Comparison of ENCODE assay signal across 8 cellular contexts in genomic region chr10:25934673-25935139, GRCh38. TPM values are rescaled to one million over a fixed set of nuclear protein-coding genes. Genes with fewer than 3 reads are reported as not detected.
DNase-seq lines count a peak whose midpoint lies in the region; ATAC-seq, FAIRE-seq and TF ChIP-seq lines count a peak whose summit lies in the region.

No MANE protein-coding gene starts in this region.

- H2AFZ ChIP-seq in astrocyte (ENCODE audit: low read depth, low read length): peak overlapping the region; percentile 97

- H4K20me1 ChIP-seq in astrocyte (ENCODE audit: insufficient read depth, low read length): no peaks in the 10 kb centered on the region

- no peaks in the 10 kb centered on the region for H3K27me3 ChIP-seq in astrocyte (ENCODE audit: insufficient read depth, low read length)

- H3K4me1 ChIP-seq in astrocyte (ENCODE audit: insufficient read depth, low read length): peaks cover 2% of the 10 kb centered on the region

- H3K4me2 ChIP-seq in astrocyte (ENCODE audit: low read length): peak overlapping the region; percentile 97

- peak overlapping the region; percentile 61 for H3K4me3 ChIP-seq in astrocyte (ENCODE audit: insufficient read depth, low read depth, low read length)

- peak; percentile 7 for TF ChIP-seq CTCF in astrocyte (IDR thresholded peaks at IDR 0.05; ENCODE audit: insufficient read depth, low read depth, low read length)

- no peaks in the 10 kb centered on the region for H3K36me3 Mint-ChIP-seq in astrocyte (ENCODE audit: low read depth, unreplicated experiment)
- peaks cover 3% of the 10 kb centered on the region for H3K36me3 Mint-ChIP-seq in memory B cell

- H3K9me3 ChIP-seq in astrocyte (ENCODE audit: insufficient read depth, low read depth, low read length): no peaks in the 10 kb centered on the region

- H3K4me3 Mint-ChIP-seq in astrocyte (ENCODE audit: unreplicated experiment) (peak overlapping the region; percentile 84), memory B cell (peak overlapping the region; percentile 76)

- peak overlapping the region; percentile 74 for H3K9ac ChIP-seq in astrocyte (ENCODE audit: low read length)

- H3K27ac ChIP-seq in astrocyte (ENCODE audit: low read depth, low read length): no peak overlapping the region

- FAIRE-seq in astrocyte (lab: Jason Lieb, UNC): no peak
- peak; percentile 48 for FAIRE-seq in urothelium cell line (lab: Jason Lieb, UNC)

- no peaks in the 10 kb centered on the region for H3K9me3 Mint-ChIP-seq in astrocyte (ENCODE audit: unreplicated experiment)
- peaks cover under 1% of the 10 kb centered on the region for H3K9me3 Mint-ChIP-seq in memory B cell

- DNase-seq in NCI-H1436 (lab: John Stamatoyannopoulos, UW) (peak; percentile 88), NCI-H1436 treated with DMSO at 0.1 percent for 48 hours (lab: John Stamatoyannopoulos, UW) (no peak), astrocyte (ENCODE audit: low read depth) (no peak), memory B cell (ENCODE audit: low spot score in 2 of 2) (peak in 1 of 2 donors; percentile 27), urothelium cell line (ENCODE audit: low spot score) (peak; percentile 76), AML-193 (lab: John Stamatoyannopoulos, UW) (no peak), NCI-H187 treated with DMSO at 0.1 percent for 48 hours (lab: John Stamatoyannopoulos, UW) (no peak)

- H3K27ac Mint-ChIP-seq in astrocyte (ENCODE audit: unreplicated experiment): peak overlapping the region; percentile 5
- no peak overlapping the region for H3K27ac Mint-ChIP-seq in memory B cell

- no peaks in the 10 kb centered on the region for H3K36me3 ChIP-seq in astrocyte (ENCODE audit: insufficient read depth, low read length)

- H3K4me1 Mint-ChIP-seq in astrocyte (ENCODE audit: low read depth, unreplicated experiment) (no peaks in the 10 kb centered on the region), memory B cell (peaks cover 6% of the 10 kb centered on the region)

- H3K27me3 Mint-ChIP-seq in astrocyte (ENCODE audit: low read depth, unreplicated experiment) (peaks cover 22% of the 10 kb centered on the region), memory B cell (peaks cover 11% of the 10 kb centered on the region)

- ATAC-seq in HG03342 (IDR thresholded peaks at IDR 0.05; ENCODE audit: unreplicated experiment) (peak; percentile 64), memory B cell (ENCODE audit: low read depth) (peak; percentile 59)

- H3K79me2 ChIP-seq in astrocyte (ENCODE audit: insufficient read depth, low read length): no peaks in the 10 kb centered on the region

RNA-seq across cellular contexts. Expression of gene MYO3A, which starts 0.7 kb away (rescaled TPM):
- 0.23 TPM in 1 of 2 replicates, not detected in the other for total RNA-seq in astrocyte

Comparison
In these comparisons a context has a peak if more than half of its experiments do, and no peak if none do; other contexts are left out.
1. DNase-seq: peak in NCI-H1436 (single experiment) and urothelium cell line (single experiment); none in NCI-H1436 treated with DMSO at 0.1 percent for 48 hours (single experiment), astrocyte (single experiment), AML-193 (0 of 2) and NCI-H187 treated with DMSO at 0.1 percent for 48 hours (single experiment).